Comparison of ENCODE assay signal across 13 cellular contexts in the genomic region with DNA sequence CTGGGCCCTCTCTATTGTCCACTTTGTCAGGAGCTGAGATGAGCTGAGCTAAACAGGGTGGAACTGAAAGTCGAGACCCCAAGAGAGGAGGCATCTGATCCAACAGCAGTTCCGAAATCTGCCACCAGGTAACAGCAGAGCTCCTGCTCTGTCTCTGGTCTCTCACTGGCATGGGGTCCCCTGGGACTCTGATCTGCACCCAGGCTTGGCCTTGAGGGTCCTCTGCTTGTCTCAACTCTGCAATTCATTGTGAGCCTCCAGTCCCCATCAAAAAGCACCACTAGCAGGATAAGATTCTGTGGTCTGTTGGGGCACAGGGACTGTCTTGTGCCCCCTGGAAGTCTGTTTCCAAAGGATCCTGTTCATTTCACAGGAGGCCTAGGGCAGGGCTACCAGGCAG.
DNase-seq lines count a peak whose midpoint lies in the region; TF ChIP-seq lines count a peak whose summit lies in the region.
"Had no signal": no experiment of that assay in that cellular context is flagged by ENCODE, and none has a peak within 500 bp of the region (broad histone marks: within the 10 kb centered on the region; RNA-seq: fewer than 3 reads in every experiment).

No MANE protein-coding gene starts in this region.

- DNase-seq in MCF 10A (ENCODE audit: unreplicated experiment), result no peak
- DNase-seq in breast epithelium (ENCODE audit: low spot score in 2 of 2), result no peak
- peak; percentile 54 for DNase-seq in NB4 (ENCODE audit: low read depth)
- DNase-seq in epithelial cell of proximal tubule (ENCODE audit: low read depth), result no peak
- DNase-seq in ureter (ENCODE audit: low spot score), result peak; percentile 30
- no peak for DNase-seq in activated naive CD4-positive, alpha-beta T cell treated with anti-CD3 and anti-CD28 coated beads, Interleukin-2, amount 50 U/mL, for 16 hours
- no peak for DNase-seq in HuH-7.5 (ENCODE audit: low spot score)
- no peak for DNase-seq in caudate nucleus (lab: John Stamatoyannopoulos, UW)
- DNase-seq: heart left ventricle; NCI-H187; stimulated activated CD8-positive, alpha-beta memory T cell treated with anti-CD3 and anti-CD28 coated beads, Interleukin-4, amount 100 ng/mL, for 48 hours; T-helper 9 cell had no signal

- no peak overlapping the region for H3K27ac ChIP-seq in breast epithelium
- no peak overlapping the region for H3K27ac ChIP-seq in caudate nucleus (ENCODE audit: low read depth, low read length)
- H3K27ac ChIP-seq: heart left ventricle had no signal

- peak overlapping the region; percentile 58 for H3K27ac Mint-ChIP-seq in MCF 10A (ENCODE audit: low read depth, unreplicated experiment)
- H3K27ac Mint-ChIP-seq: CD8-positive, alpha-beta T cell had no signal

- H3K36me3 Mint-ChIP-seq in MCF 10A (ENCODE audit: insufficient read depth, unreplicated experiment), result no peaks in the 10 kb centered on the region
- H3K36me3 Mint-ChIP-seq: CD8-positive, alpha-beta T cell had no signal

- no peaks in the 10 kb centered on the region for H3K9me3 ChIP-seq in breast epithelium
- H3K9me3 ChIP-seq: heart left ventricle had no signal

- H3K4me3 Mint-ChIP-seq in MCF 10A (ENCODE audit: unreplicated experiment), result no peak overlapping the region
- H3K4me3 Mint-ChIP-seq: CD8-positive, alpha-beta T cell had no signal

- H3K4me3 ChIP-seq in breast epithelium (no peak overlapping the region), NB4 (ENCODE audit: low read depth, low read length) (no peak overlapping the region), epithelial cell of proximal tubule (ENCODE audit: low read depth, low read length) (no peak overlapping the region)
- H3K4me3 ChIP-seq: heart left ventricle had no signal

- H3K27me3 Mint-ChIP-seq in MCF 10A (ENCODE audit: insufficient read depth, unreplicated experiment), result no peaks in the 10 kb centered on the region

- H3K36me3 ChIP-seq in breast epithelium, result no peaks in the 10 kb centered on the region
- H3K36me3 ChIP-seq: heart left ventricle had no signal

- intact Hi-C loops in MCF 10A (cut with micrococcal nuclease) (no loop called here), breast epithelium (cut with DNase I; ENCODE audit: low total_unique reads) (no loop called here)

- H3K27me3 ChIP-seq in breast epithelium, result no peaks in the 10 kb centered on the region
- H3K27me3 ChIP-seq: heart left ventricle had no signal

- TF ChIP-seq POLR2A in breast epithelium (IDR thresholded peaks at IDR 0.05), result no peak
- no peak for TF ChIP-seq POLR2A in NB4 (IDR thresholded peaks at IDR 0.05; ENCODE audit: extremely low read depth, insufficient read length)

- TF ChIP-seq CTCF in MCF 10A (IDR thresholded peaks at IDR 0.05; ENCODE audit: unreplicated experiment) (peak; percentile 12), breast epithelium (IDR thresholded peaks at IDR 0.05) (no peak), NB4 (IDR thresholded peaks at IDR 0.05; ENCODE audit: low read depth, low read length) (peak; percentile 44), epithelial cell of proximal tubule (conservative IDR thresholded peaks at IDR 0.05; ENCODE audit: low read depth, low read length) (peak; percentile 47)

- H3K4me1 Mint-ChIP-seq in MCF 10A (ENCODE audit: insufficient read depth, unreplicated experiment), result peaks cover 21% of the 10 kb centered on the region

- BruUV-seq in MCF 10A (replicated peaks; lab: Mats Ljungman, UMichigan), result no TSS peak

- peaks cover 0 to 4% of the 10 kb centered on the region in 2 donors for H3K4me1 ChIP-seq in breast epithelium

- H3K9me3 Mint-ChIP-seq in MCF 10A (ENCODE audit: unreplicated experiment), result no peaks in the 10 kb centered on the region
- H3K9me3 Mint-ChIP-seq: CD8-positive, alpha-beta T cell had no signal

- POLR2A ChIA-PET in MCF 10A (lab: Yijun Ruan, JAX), result interaction anchor here (0.7 to 0.9 kb wide), 2 partner anchors 12 to 1558 kb away, joined by 3 to 5 read pairs; no protein-coding TSS in a partner anchor

- CTCF ChIA-PET in MCF 10A (lab: Yijun Ruan, JAX), result interaction anchor here (0.6 to 9.2 kb wide), 21 partner anchors 10 to 1916 kb away, joined by 3 to 287 read pairs (median 4); a partner anchor contains a TSS

Comparison
In these comparisons a context has a peak if more than half of its experiments do, and no peak if none do; other contexts are left out.
1. CTCF ChIP-seq: peak in MCF 10A (single experiment), NB4 (single experiment) and epithelial cell of proximal tubule (single experiment); none in breast epithelium (0 of 3).
2. DNase-seq: peak in NB4 (single experiment) and ureter (single experiment); none in MCF 10A (single experiment), breast epithelium (0 of 2), epithelial cell of proximal tubule (single experiment), activated naive CD4-positive, alpha-beta T cell treated with anti-CD3 and anti-CD28 coated beads, Interleukin-2, amount 50 U/mL, for 16 hours (single experiment), HuH-7.5 (single experiment) and caudate nucleus (0 of 61).